6 cellular contexts compared by ENCODE assay signal in the genomic region with DNA sequence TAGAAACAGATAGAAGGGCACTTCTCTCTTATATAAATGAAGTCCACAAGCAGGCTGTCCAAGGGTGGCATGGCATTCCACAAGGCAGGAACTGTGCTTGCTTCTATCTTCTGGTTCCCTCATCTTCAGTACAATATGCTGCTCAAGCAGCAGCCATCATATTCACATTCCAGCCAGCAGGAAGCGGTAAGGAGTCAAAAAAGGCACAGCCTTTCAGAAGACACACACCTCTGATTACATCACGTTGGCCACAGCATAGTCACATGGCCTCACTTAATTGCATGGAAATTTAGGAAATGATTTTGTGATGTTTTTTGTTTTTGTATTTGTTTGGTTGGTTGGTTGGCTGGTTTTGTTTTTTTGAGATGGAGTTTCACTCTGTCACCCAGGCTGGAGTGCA.
DNase-seq lines count a peak whose midpoint lies in the region; ATAC-seq, FAIRE-seq and TF ChIP-seq lines count a peak whose summit lies in the region.

No MANE protein-coding gene starts in this region.

- peak; percentile 40 for TF ChIP-seq CTCF in GM12873 (IDR thresholded peaks at IDR 0.05; ENCODE audit: insufficient read depth, low read depth, low read length, missing control alignments)

- ATAC-seq in GM19395 (IDR thresholded peaks at IDR 0.05; ENCODE audit: unreplicated experiment): no peak
- no peak for ATAC-seq in GM19035 (IDR thresholded peaks at IDR 0.05; ENCODE audit: unreplicated experiment)

- DNase-seq in RCC 7860 (ENCODE audit: low spot score) (peak; percentile 35), left kidney (ENCODE audit: low read depth, low spot score) (peak; percentile 43), anterior cingulate cortex (lab: John Stamatoyannopoulos, UW) (no peak)

- no peak for FAIRE-seq in RCC 7860 (lab: Jason Lieb, UNC)

Comparison
In these comparisons a context has a peak if more than half of its experiments do, and no peak if none do; other contexts are left out.
1. DNase-seq: peak in RCC 7860 (single experiment) and left kidney (single experiment); none in anterior cingulate cortex (0 of 58).